34 cellular contexts compared by ENCODE assay signal in genomic region chr1:219862366-219862765, GRCh38.
"Had no signal": no experiment of that assay in that cellular context is flagged by ENCODE, and none has a peak within 500 bp of the region (broad histone marks: within the 10 kb centered on the region; RNA-seq: fewer than 3 reads in every experiment).

No MANE protein-coding gene starts in this region.

- FAIRE-seq: astrocyte, bronchial epithelial cell had no signal

- H3K4me1 ChIP-seq: adrenal gland, ascending aorta, body of pancreas, breast epithelium had no signal

- H3K4me3 ChIP-seq: adrenal gland, ascending aorta, body of pancreas, breast epithelium, cardiac muscle cell had no signal

- H3K9me3 ChIP-seq: adrenal gland, ascending aorta, body of pancreas, breast epithelium had no signal

- H3K27ac ChIP-seq: adrenal gland, ascending aorta, body of pancreas, brain microvascular endothelial cell, breast epithelium, cardiac muscle cell had no signal

- H3K36me3 ChIP-seq: adrenal gland, ascending aorta, brain microvascular endothelial cell, breast epithelium, cardiac muscle cell had no signal

- H3K27me3 ChIP-seq: adrenal gland, ascending aorta, body of pancreas, brain microvascular endothelial cell, cardiac muscle cell had no signal

- DNase-seq: activated effector memory CD4-positive, alpha-beta T cell treated with anti-CD3 and anti-CD28 coated beads, Interleukin-2, amount 50 U/mL, for 16 hours; activated effector memory CD4-positive, alpha-beta T cell treated with Interleukin-2 at 50 U/mL for 16 hours; activated gamma-delta T cell; activated gamma-delta T cell treated with Interleukin-2 at 50 U/mL for 16 hours; activated naive CD4-positive, alpha-beta T cell; activated naive CD4-positive, alpha-beta T cell treated with anti-CD3 and anti-CD28 coated beads for 36 hours; activated naive CD4-positive, alpha-beta T cell treated with anti-CD3 and anti-CD28 coated beads, Interleukin-2, amount 10 ng/mL, durations not matched to agents 7 days and 5 days; activated naive CD4-positive, alpha-beta T cell treated with anti-CD3 and anti-CD28 coated beads, Interleukin-2, amount 50 U/mL, for 16 hours; activated naive CD4-positive, alpha-beta T cell treated with Interleukin-2 at 50 U/mL for 16 hours; activated naive CD8-positive, alpha-beta T cell treated with anti-CD3 and anti-CD28 coated beads for 36 hours; activated naive CD8-positive, alpha-beta T cell treated with anti-CD3 and anti-CD28 coated beads, Interleukin-2, amount 10 ng/mL, durations not matched to agents 7 days and 5 days; activated naive CD8-positive, alpha-beta T cell treated with anti-CD3 and anti-CD28 coated beads, Interleukin-2, amount 50 U/mL, for 24 hours; activated T-cell treated with anti-CD3 and anti-CD28 coated beads, Interleukin-2, amount 50 U/mL, for 1 hour; activated T-cell treated with anti-CD3 and anti-CD28 coated beads, Interleukin-2, amount 50 U/mL, for 24 hours; activated T-cell treated with anti-CD3 and anti-CD28 coated beads, Interleukin-2, amount 50 U/mL, for 4 hours; activated T-cell treated with anti-CD3 and anti-CD28 coated beads, Interleukin-2, amount 50 U/mL, for 48 hours; activated T-cell treated with anti-CD3 and anti-CD28 coated beads, Interleukin-2, amount 50 U/mL, for 72 hours; adrenal gland; amniotic stem cell; amygdala; anterior cingulate cortex; aorta; body of pancreas; brain microvascular endothelial cell; caudate nucleus; central memory CD4-positive, alpha-beta T cell; cerebellar nuclear complex had no signal

- ATAC-seq: activated naive CD4-positive, alpha-beta T cell treated with anti-CD3 and anti-CD28 coated beads, Interleukin-2, amount 50 U/mL, for 72 hours; activated naive CD8-positive, alpha-beta T cell treated with anti-CD3 and anti-CD28 coated beads, Interleukin-2, amount 50 U/mL, for 24 hours; activated T-cell treated with anti-CD3 and anti-CD28 coated beads, Interleukin-2, amount 50 U/mL, for 4 hours; activated T-cell treated with anti-CD3 and anti-CD28 coated beads, Interleukin-2, amount 50 U/mL, for 72 hours; activated T-helper 17 cell treated with anti-CD3 and anti-CD28 coated beads, Interleukin-2, amount 50 U/mL, for 72 hours; body of pancreas had no signal
